ENCODE assay signal across 33 cellular contexts in the genomic region with DNA sequence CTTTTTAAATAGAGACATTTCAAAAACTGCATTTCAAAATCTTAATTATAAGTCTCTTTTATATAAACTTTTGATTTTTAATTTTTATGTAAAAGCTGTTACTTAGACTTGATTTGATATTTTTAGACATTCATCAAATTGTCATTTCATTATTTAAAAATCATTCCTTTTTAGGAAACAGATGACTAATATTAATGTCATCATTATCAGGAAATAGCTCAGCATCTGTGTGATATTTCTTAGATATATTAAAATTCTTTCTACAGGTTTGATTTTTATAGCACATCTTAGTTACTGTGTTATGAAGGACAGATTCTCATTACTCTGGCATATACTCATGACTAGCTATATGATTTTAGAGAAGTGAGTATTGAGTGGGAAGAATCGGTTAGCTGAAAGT. TPM values are rescaled to one million over a fixed set of nuclear protein-coding genes. Genes with fewer than 3 reads are reported as not detected.
"Had no signal": no experiment of that assay in that cellular context is flagged by ENCODE, and none has a peak within 500 bp of the region (broad histone marks: within the 10 kb centered on the region; RNA-seq: fewer than 3 reads in every experiment).

No MANE protein-coding gene starts in this region.

- H3K4me1 ChIP-seq: left lung, lower lobe of right lung, neural progenitor cell, psoas muscle, right atrium auricular region, right lobe of liver, stomach, testis, thyroid gland, transverse colon, upper lobe of left lung, vagina had no signal

- H2AFZ ChIP-seq: neural progenitor cell had no signal

- H3K27me3 ChIP-seq: left lung, neural progenitor cell, neutrophil, ovary, right atrium auricular region, right lobe of liver, stomach, testis, thyroid gland, transverse colon, upper lobe of left lung, vagina had no signal

- FAIRE-seq: islet of Langerhans had no signal

- DNase-seq: immature natural killer cell; kidney; left colon; left lung; lower lobe of right lung; mammary epithelial cell; mesenchymal stem cell; naive B cell; natural killer cell; nephron progenitor cell; occipital lobe; ovary; posterior cingulate gyrus; psoas muscle; right lobe of liver; stimulated activated CD4-positive, alpha-beta T cell treated with anti-CD3 and anti-CD28 coated beads, Interleukin-12 subunit alpha, Interleukin-12 subunit beta, amount 100 ng/mL, for 4 hours; stimulated activated CD4-positive, alpha-beta T cell treated with anti-CD3 and anti-CD28 coated beads, Interleukin-15, amount 100 ng/mL, for 24 hours; stimulated activated CD4-positive, alpha-beta T cell treated with anti-CD3 and anti-CD28 coated beads, Interleukin-2, amount 100 ng/mL, for 24 hours; stimulated activated CD4-positive, alpha-beta T cell treated with anti-CD3 and anti-CD28 coated beads, Interleukin-4, amount 100 ng/mL, for 1 hour; stimulated activated naive B cell treated with anti-CD40 and anti-IgM and Interleukin-4, amounts not matched to agents 10 μg/mL and 1 μg/mL and 100 μg/mL, for 72 hours; stimulated activated naive CD8-positive, alpha-beta T cell treated with anti-CD3 and anti-CD28 coated beads, Interleukin-15, Interleukin-2, amounts not matched to agents 100 U/mL and 50 U/mL, for 24 hours; stomach; testis; thyroid gland; transverse colon; upper lobe of left lung had no signal

- H3K9ac ChIP-seq: neural progenitor cell had no signal

- H3K4me3 ChIP-seq: left lung, lower lobe of right lung, neural progenitor cell, ovary, psoas muscle, right atrium auricular region, right lobe of liver, skin epidermis, stomach, testis, thyroid gland, transverse colon, upper lobe of left lung, vagina had no signal

- H3K4me2 ChIP-seq: neural progenitor cell had no signal

- H3K27ac ChIP-seq: left lung, lower lobe of right lung, neural progenitor cell, neutrophil, ovary, psoas muscle, right atrium auricular region, right lobe of liver, skin epidermis, stomach, testis, thyroid gland, transverse colon, upper lobe of left lung, vagina had no signal

- H3K9me3 ChIP-seq: left lung, lower lobe of right lung, neutrophil, ovary, psoas muscle, right atrium auricular region, right lobe of liver, stomach, testis, thyroid gland, transverse colon, upper lobe of left lung, vagina had no signal

- H3K36me3 ChIP-seq: left lung, lower lobe of right lung, neural progenitor cell, neutrophil, ovary, right atrium auricular region, right lobe of liver, stomach, thyroid gland, transverse colon, upper lobe of left lung, vagina had no signal

RNA-seq across cellular contexts. Expression of gene RUNDC3B, which starts 17.2 kb away (rescaled TPM):
- total RNA-seq: mesothelial cell of epicardium had no signal
